In the genomic region with DNA sequence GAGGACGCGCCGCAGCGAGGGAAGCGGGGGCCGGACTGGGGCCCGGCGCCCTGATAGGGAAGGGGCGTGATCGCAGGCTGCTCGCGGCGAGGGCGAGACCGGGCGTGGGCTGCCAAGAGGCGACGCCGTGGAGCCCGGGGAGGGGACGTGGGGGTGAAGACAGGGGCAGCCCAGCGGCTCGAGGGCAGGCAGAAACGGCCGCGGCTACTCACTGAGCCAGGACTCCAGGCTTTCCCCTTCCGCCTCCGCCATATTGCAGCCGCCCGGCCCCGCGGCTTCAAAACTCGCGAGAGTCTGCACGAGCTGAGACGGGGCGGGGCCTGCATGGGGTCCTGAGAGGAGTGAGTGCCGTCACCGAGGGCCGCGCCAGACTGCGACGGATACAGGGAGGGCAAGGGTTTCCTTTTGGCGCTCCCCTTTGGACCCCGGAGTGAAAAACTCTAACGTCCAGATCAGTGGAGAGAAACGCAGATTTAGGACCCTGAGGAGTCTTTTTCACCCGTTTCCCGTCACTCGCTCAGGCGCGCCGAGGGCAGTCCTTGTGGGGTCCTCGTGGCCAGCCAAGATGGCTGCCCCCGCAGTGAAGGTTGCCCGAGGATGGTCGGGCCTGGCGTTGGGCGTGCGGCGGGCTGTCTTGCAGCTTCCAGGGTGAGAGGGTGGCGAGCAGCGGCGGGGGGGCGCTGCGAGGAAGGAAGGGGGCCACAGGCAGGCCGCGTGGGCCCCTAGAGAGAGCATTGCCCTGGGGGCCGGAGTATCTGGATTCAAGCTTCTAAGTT, we compare ENCODE assay signal across 1 cellular context.
TF ChIP-seq lines count a peak whose summit lies in the region.

A gene with protein sequence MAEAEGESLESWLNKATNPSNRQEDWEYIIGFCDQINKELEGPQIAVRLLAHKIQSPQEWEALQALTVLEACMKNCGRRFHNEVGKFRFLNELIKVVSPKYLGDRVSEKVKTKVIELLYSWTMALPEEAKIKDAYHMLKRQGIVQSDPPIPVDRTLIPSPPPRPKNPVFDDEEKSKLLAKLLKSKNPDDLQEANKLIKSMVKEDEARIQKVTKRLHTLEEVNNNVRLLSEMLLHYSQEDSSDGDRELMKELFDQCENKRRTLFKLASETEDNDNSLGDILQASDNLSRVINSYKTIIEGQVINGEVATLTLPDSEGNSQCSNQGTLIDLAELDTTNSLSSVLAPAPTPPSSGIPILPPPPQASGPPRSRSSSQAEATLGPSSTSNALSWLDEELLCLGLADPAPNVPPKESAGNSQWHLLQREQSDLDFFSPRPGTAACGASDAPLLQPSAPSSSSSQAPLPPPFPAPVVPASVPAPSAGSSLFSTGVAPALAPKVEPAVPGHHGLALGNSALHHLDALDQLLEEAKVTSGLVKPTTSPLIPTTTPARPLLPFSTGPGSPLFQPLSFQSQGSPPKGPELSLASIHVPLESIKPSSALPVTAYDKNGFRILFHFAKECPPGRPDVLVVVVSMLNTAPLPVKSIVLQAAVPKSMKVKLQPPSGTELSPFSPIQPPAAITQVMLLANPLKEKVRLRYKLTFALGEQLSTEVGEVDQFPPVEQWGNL (minus strand): TSS at position 271 of the 776 bp plus-strand sequence. CDS start 19 bp downstream, at position 252.
A gene (plus strand): TSS at position 544 of the 776 bp plus-strand sequence. CDS start 22 bp downstream, at position 566.

TF ChIP-seq in HEK293, 187 proteins besides CTCF, POLR2A, EP300 and RAD21 (continued from another document and continues in another):
- TF ChIP-seq, protein P1, sequence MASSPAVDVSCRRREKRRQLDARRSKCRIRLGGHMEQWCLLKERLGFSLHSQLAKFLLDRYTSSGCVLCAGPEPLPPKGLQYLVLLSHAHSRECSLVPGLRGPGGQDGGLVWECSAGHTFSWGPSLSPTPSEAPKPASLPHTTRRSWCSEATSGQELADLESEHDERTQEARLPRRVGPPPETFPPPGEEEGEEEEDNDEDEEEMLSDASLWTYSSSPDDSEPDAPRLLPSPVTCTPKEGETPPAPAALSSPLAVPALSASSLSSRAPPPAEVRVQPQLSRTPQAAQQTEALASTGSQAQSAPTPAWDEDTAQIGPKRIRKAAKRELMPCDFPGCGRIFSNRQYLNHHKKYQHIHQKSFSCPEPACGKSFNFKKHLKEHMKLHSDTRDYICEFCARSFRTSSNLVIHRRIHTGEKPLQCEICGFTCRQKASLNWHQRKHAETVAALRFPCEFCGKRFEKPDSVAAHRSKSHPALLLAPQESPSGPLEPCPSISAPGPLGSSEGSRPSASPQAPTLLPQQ (tag by site-specific recombination; IDR thresholded peaks at IDR 0.05): 0 out of 2 replicates have a peak, but pooled peaks have one; percentile 50
- TF ChIP-seq, protein P2, sequence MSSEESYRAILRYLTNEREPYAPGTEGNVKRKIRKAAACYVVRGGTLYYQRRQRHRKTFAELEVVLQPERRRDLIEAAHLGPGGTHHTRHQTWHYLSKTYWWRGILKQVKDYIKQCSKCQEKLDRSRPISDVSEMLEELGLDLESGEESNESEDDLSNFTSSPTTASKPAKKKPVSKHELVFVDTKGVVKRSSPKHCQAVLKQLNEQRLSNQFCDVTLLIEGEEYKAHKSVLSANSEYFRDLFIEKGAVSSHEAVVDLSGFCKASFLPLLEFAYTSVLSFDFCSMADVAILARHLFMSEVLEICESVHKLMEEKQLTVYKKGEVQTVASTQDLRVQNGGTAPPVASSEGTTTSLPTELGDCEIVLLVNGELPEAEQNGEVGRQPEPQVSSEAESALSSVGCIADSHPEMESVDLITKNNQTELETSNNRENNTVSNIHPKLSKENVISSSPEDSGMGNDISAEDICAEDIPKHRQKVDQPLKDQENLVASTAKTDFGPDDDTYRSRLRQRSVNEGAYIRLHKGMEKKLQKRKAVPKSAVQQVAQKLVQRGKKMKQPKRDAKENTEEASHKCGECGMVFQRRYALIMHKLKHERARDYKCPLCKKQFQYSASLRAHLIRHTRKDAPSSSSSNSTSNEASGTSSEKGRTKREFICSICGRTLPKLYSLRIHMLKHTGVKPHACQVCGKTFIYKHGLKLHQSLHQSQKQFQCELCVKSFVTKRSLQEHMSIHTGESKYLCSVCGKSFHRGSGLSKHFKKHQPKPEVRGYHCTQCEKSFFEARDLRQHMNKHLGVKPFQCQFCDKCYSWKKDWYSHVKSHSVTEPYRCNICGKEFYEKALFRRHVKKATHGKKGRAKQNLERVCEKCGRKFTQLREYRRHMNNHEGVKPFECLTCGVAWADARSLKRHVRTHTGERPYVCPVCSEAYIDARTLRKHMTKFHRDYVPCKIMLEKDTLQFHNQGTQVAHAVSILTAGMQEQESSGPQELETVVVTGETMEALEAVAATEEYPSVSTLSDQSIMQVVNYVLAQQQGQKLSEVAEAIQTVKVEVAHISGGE (tag by site-specific recombination; conservative IDR thresholded peaks at IDR 0.05; ENCODE audit: low read depth): peak; percentile 72
- TF ChIP-seq, protein P3, sequence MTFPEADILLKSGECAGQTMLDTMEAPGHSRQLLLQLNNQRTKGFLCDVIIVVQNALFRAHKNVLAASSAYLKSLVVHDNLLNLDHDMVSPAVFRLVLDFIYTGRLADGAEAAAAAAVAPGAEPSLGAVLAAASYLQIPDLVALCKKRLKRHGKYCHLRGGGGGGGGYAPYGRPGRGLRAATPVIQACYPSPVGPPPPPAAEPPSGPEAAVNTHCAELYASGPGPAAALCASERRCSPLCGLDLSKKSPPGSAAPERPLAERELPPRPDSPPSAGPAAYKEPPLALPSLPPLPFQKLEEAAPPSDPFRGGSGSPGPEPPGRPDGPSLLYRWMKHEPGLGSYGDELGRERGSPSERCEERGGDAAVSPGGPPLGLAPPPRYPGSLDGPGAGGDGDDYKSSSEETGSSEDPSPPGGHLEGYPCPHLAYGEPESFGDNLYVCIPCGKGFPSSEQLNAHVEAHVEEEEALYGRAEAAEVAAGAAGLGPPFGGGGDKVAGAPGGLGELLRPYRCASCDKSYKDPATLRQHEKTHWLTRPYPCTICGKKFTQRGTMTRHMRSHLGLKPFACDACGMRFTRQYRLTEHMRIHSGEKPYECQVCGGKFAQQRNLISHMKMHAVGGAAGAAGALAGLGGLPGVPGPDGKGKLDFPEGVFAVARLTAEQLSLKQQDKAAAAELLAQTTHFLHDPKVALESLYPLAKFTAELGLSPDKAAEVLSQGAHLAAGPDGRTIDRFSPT (tag by site-specific recombination; IDR thresholded peaks at IDR 0.05): peak; percentile 98
- TF ChIP-seq ZNF121 (tag by site-specific recombination; IDR thresholded peaks at IDR 0.05) (0 out of 2 replicates have a peak, but pooled peaks have one; percentile 35), ZNF670 (tag by site-specific recombination; IDR thresholded peaks at IDR 0.05; ENCODE audit: low read depth) (no peak), REPIN1 (tag by site-specific recombination; IDR thresholded peaks at IDR 0.05; ENCODE audit: low read depth) (0 out of 2 replicates have a peak, but pooled peaks have one; percentile 9), ZNF335 (tag by site-specific recombination; conservative IDR thresholded peaks at IDR 0.05) (peak; percentile 100), ZNF394 (tag by site-specific recombination; IDR thresholded peaks at IDR 0.05; ENCODE audit: borderline replicate concordance) (peak; percentile 80; the same call in 1 of the 2 replicates), ZNF19 (tag by site-specific recombination; IDR thresholded peaks at IDR 0.05; ENCODE audit: low read depth) (no peak), BCL11A (tag by site-specific recombination; IDR thresholded peaks at IDR 0.05; ENCODE audit: low read depth) (no peak), ZNF350 (tag by site-specific recombination; IDR thresholded peaks at IDR 0.05) (no peak), MYNN (tag by site-specific recombination; IDR thresholded peaks at IDR 0.05; ENCODE audit: borderline replicate concordance) (no peak), ZNF629 (tag by site-specific recombination; IDR thresholded peaks at IDR 0.05) (peak; percentile 85), KLF9 (tag by site-specific recombination; IDR thresholded peaks at IDR 0.05; ENCODE audit: low read depth) (peak; percentile 91), ZFP37 (tag by site-specific recombination; IDR thresholded peaks at IDR 0.05) (peak; percentile 34; the same call in 1 of the 2 replicates), ZNF23 (tag by site-specific recombination; IDR thresholded peaks at IDR 0.05; ENCODE audit: borderline replicate concordance) (no peak), ZNF610 (tag by site-specific recombination; IDR thresholded peaks at IDR 0.05; ENCODE audit: borderline replicate concordance) (peak; percentile 54; the same call in 1 of the 2 replicates), ZBTB7A (tag by site-specific recombination; IDR thresholded peaks at IDR 0.05; ENCODE audit: low read depth) (peak; percentile 43; the same call in 1 of the 2 replicates)
- TF ChIP-seq, protein P4, sequence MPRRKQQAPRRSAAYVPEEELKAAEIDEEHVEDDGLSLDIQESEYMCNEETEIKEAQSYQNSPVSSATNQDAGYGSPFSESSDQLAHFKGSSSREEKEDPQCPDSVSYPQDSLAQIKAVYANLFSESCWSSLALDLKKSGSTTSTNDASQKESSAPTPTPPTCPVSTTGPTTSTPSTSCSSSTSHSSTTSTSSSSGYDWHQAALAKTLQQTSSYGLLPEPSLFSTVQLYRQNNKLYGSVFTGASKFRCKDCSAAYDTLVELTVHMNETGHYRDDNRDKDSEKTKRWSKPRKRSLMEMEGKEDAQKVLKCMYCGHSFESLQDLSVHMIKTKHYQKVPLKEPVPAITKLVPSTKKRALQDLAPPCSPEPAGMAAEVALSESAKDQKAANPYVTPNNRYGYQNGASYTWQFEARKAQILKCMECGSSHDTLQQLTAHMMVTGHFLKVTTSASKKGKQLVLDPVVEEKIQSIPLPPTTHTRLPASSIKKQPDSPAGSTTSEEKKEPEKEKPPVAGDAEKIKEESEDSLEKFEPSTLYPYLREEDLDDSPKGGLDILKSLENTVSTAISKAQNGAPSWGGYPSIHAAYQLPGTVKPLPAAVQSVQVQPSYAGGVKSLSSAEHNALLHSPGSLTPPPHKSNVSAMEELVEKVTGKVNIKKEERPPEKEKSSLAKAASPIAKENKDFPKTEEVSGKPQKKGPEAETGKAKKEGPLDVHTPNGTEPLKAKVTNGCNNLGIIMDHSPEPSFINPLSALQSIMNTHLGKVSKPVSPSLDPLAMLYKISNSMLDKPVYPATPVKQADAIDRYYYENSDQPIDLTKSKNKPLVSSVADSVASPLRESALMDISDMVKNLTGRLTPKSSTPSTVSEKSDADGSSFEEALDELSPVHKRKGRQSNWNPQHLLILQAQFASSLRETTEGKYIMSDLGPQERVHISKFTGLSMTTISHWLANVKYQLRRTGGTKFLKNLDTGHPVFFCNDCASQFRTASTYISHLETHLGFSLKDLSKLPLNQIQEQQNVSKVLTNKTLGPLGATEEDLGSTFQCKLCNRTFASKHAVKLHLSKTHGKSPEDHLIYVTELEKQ (tag by site-specific recombination; IDR thresholded peaks at IDR 0.05; ENCODE audit: borderline replicate concordance): no peak
- TF ChIP-seq, protein P5, sequence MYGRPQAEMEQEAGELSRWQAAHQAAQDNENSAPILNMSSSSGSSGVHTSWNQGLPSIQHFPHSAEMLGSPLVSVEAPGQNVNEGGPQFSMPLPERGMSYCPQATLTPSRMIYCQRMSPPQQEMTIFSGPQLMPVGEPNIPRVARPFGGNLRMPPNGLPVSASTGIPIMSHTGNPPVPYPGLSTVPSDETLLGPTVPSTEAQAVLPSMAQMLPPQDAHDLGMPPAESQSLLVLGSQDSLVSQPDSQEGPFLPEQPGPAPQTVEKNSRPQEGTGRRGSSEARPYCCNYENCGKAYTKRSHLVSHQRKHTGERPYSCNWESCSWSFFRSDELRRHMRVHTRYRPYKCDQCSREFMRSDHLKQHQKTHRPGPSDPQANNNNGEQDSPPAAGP (tag by site-specific recombination; IDR thresholded peaks at IDR 0.05): peak; percentile 85
- TF ChIP-seq, protein P6, sequence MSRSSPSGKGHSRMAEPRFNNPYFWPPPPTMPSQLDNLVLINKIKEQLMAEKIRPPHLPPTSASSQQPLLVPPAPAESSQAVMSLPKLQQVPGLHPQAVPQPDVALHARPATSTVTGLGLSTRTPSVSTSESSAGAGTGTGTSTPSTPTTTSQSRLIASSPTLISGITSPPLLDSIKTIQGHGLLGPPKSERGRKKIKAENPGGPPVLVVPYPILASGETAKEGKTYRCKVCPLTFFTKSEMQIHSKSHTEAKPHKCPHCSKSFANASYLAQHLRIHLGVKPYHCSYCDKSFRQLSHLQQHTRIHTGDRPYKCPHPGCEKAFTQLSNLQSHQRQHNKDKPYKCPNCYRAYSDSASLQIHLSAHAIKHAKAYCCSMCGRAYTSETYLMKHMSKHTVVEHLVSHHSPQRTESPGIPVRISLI (tag by site-specific recombination; IDR thresholded peaks at IDR 0.05): no peak
- TF ChIP-seq, protein P7, sequence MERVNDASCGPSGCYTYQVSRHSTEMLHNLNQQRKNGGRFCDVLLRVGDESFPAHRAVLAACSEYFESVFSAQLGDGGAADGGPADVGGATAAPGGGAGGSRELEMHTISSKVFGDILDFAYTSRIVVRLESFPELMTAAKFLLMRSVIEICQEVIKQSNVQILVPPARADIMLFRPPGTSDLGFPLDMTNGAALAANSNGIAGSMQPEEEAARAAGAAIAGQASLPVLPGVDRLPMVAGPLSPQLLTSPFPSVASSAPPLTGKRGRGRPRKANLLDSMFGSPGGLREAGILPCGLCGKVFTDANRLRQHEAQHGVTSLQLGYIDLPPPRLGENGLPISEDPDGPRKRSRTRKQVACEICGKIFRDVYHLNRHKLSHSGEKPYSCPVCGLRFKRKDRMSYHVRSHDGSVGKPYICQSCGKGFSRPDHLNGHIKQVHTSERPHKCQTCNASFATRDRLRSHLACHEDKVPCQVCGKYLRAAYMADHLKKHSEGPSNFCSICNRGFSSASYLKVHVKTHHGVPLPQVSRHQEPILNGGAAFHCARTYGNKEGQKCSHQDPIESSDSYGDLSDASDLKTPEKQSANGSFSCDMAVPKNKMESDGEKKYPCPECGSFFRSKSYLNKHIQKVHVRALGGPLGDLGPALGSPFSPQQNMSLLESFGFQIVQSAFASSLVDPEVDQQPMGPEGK (tag by site-specific recombination; IDR thresholded peaks at IDR 0.05): peak; percentile 79
- TF ChIP-seq, protein P8, sequence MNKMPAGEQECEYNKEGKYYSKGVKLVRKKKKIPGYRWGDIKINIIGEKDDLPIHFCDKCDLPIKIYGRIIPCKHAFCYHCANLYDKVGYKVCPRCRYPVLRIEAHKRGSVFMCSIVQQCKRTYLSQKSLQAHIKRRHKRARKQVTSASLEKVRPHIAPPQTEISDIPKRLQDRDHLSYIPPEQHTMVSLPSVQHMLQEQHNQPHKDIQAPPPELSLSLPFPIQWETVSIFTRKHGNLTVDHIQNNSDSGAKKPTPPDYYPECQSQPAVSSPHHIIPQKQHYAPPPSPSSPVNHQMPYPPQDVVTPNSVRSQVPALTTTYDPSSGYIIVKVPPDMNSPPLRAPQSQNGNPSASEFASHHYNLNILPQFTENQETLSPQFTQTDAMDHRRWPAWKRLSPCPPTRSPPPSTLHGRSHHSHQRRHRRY (tag by site-specific recombination; IDR thresholded peaks at IDR 0.05): no peak
